ENCODE assay signal across 1 cellular context in genomic region chr10:63365976-63366765, GRCh38.
TF ChIP-seq lines count a peak whose summit lies in the region.

No MANE protein-coding gene starts in this region.

TF ChIP-seq in GM23338, 12 proteins besides CTCF, POLR2A, EP300 and RAD21 (continued from another document):
- TF ChIP-seq ZNF462 (CRISPR knock-in tag; IDR thresholded peaks at IDR 0.05) = no peak
- no peak for TF ChIP-seq ZNF331 (CRISPR knock-in tag; IDR thresholded peaks at IDR 0.05; ENCODE audit: low read depth)
- TF ChIP-seq EZH2 (IDR thresholded peaks at IDR 0.05; ENCODE audit: low read depth, unreplicated experiment) = no peak
- TF ChIP-seq ETS1 (IDR thresholded peaks at IDR 0.05) = no peak
- no peak for TF ChIP-seq POLR2AphosphoS5 (IDR thresholded peaks at IDR 0.05; ENCODE audit: low read depth)
- TF ChIP-seq EZH2phosphoT487 (IDR thresholded peaks at IDR 0.05; ENCODE audit: unreplicated experiment) = no peak
- TF ChIP-seq REST (IDR thresholded peaks at IDR 0.05; ENCODE audit: unreplicated experiment) = no peak
- TF ChIP-seq STAT1 (IDR thresholded peaks at IDR 0.05; ENCODE audit: unreplicated experiment) = no peak
- TF ChIP-seq JUNB (IDR thresholded peaks at IDR 0.05; ENCODE audit: unreplicated experiment) = no peak
- TF ChIP-seq CREB1 (CRISPR knock-in tag; IDR thresholded peaks at IDR 0.05; ENCODE audit: low read depth) = no peak
TF ChIP-seq in GM23338: peak in this region for 0.
